In genomic region chr22:39487826-39488520, GRCh38 we compare ENCODE assay signal across 27 cellular contexts. TPM values are rescaled to one million over a fixed set of nuclear protein-coding genes. Genes with fewer than 3 reads are reported as not detected.
"Had no signal": no experiment of that assay in that cellular context is flagged by ENCODE, and none has a peak within 500 bp of the region (broad histone marks: within the 10 kb centered on the region; RNA-seq: fewer than 3 reads in every experiment).

No MANE protein-coding gene starts in this region.

- H3K27me3 Mint-ChIP-seq: stimulated activated naive CD8-positive, alpha-beta T cell treated with anti-CD3 and anti-CD28 coated beads, Interleukin-15, amount 100 ng/mL, for 72 hours had no signal

- H3K9me3 Mint-ChIP-seq: immature natural killer cell; natural killer cell; stimulated activated naive CD8-positive, alpha-beta T cell treated with anti-CD3 and anti-CD28 coated beads, Interleukin-15, amount 100 ng/mL, for 72 hours had no signal

- H3K36me3 Mint-ChIP-seq: immature natural killer cell, natural killer cell had no signal

- H3K4me1 ChIP-seq: pancreas, right lobe of liver, vagina had no signal

- H3K4me3 Mint-ChIP-seq: immature natural killer cell; natural killer cell; stimulated activated naive CD8-positive, alpha-beta T cell treated with anti-CD3 and anti-CD28 coated beads, Interleukin-15, amount 100 ng/mL, for 72 hours had no signal

- DNase-seq: dermis blood vessel endothelial cell; effector memory CD4-positive, alpha-beta T cell; esophagus squamous epithelium; foreskin melanocyte; glutamatergic neuron; hypothalamus; immature natural killer cell; left ventricle myocardium superior; lower lobe of right lung; natural killer cell; occipital lobe; pancreas; retina; stimulated activated CD4-positive, alpha-beta T cell treated with anti-CD3 and anti-CD28 coated beads, Interleukin-12 subunit alpha, Interleukin-12 subunit beta, amount 100 ng/mL, for 4 hours; stimulated activated CD4-positive, alpha-beta T cell treated with anti-CD3 and anti-CD28 coated beads, Interleukin-1b, Interleukin-23, amount 100 ng/mL, for 48 hours; stimulated activated CD4-positive, alpha-beta T cell treated with anti-CD3 and anti-CD28 coated beads, Interleukin-4, amount 100 ng/mL, for 1 hour; stimulated activated CD8-positive, alpha-beta memory T cell treated with anti-CD3 and anti-CD28 coated beads, Interleukin-4, amount 100 ng/mL, for 48 hours; stimulated activated naive CD4-positive, alpha-beta T cell; stimulated activated naive CD8-positive, alpha-beta T cell treated with anti-CD3 and anti-CD28 coated beads, Interleukin-15, amount 100 ng/mL, for 72 hours; transverse colon had no signal

- FAIRE-seq: endothelial cell of umbilical vein, pancreas had no signal

- ATAC-seq: left ventricle myocardium superior; lower lobe of right lung; natural killer cell; pancreas; right lobe of liver; stimulated activated naive CD8-positive, alpha-beta T cell treated with anti-CD3 and anti-CD28 coated beads, Interleukin-15, amount 100 ng/mL, for 72 hours had no signal

- H3K27me3 ChIP-seq: pancreas, right lobe of liver, suprapubic skin, transverse colon, vagina had no signal

- H3K9me3 ChIP-seq: esophagus squamous epithelium, lower lobe of right lung, pancreas, right lobe of liver, suprapubic skin, transverse colon, vagina had no signal

- H3K27ac Mint-ChIP-seq: immature natural killer cell; natural killer cell; stimulated activated naive CD8-positive, alpha-beta T cell treated with anti-CD3 and anti-CD28 coated beads, Interleukin-15, amount 100 ng/mL, for 72 hours had no signal

- H3K36me3 ChIP-seq: esophagus squamous epithelium, lower lobe of right lung, pancreas, right lobe of liver, suprapubic skin, transverse colon, vagina had no signal

- H3K4me2 ChIP-seq: smooth muscle cell had no signal

- H3K27ac ChIP-seq: coronary artery, esophagus squamous epithelium, lower lobe of right lung, pancreas, right lobe of liver, suprapubic skin, transverse colon, vagina had no signal

- H3K4me3 ChIP-seq: coronary artery, esophagus squamous epithelium, lower lobe of right lung, pancreas, right lobe of liver, smooth muscle cell, suprapubic skin, transverse colon, vagina had no signal

RNA-seq across cellular contexts. Expression of gene MGAT3, which starts 31.2 kb away (rescaled TPM):
- total RNA-seq: endothelial cell of umbilical vein, pulmonary artery endothelial cell had no signal
- polyA plus RNA-seq: endothelial cell of umbilical vein, immature natural killer cell had no signal
